ENCODE assay signal across 19 cellular contexts in the genomic region with DNA sequence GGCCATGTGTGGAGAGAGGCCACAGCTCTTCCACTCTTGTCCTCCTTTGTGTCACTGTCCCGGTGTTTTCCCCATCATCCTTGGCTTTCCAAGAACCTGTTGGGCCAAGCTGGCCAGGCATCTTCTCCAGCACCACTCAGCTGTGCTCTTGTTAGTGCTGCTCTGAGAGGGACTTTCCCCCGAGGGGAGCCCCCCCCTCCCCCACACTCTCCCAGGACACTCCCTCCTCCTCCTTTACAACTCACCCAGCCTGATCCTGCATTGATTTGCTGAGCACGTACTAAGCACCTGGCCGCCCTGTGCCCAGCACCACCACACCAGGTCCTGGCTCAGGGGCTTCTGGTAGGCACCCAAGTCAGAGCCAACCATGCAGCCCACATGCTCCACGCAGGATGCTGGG. TPM values are rescaled to one million over a fixed set of nuclear protein-coding genes. Genes with fewer than 3 reads are reported as not detected.
DNase-seq lines count a peak whose midpoint lies in the region; ATAC-seq and TF ChIP-seq lines count a peak whose summit lies in the region.
"Had no signal": no experiment of that assay in that cellular context is flagged by ENCODE, and none has a peak within 500 bp of the region (broad histone marks: within the 10 kb centered on the region; RNA-seq: fewer than 3 reads in every experiment).

No MANE protein-coding gene starts in this region.

- H3K18ac ChIP-seq in IMR-90 (ENCODE audit: low read depth, low read length) = no peak overlapping the region

- CTCF ChIA-PET in activated CD8-positive, alpha-beta T cell treated with anti-CD3 and anti-CD28 coated beads for 36 hours (lab: Charles Lee) = interaction anchor here (1.4 to 2.1 kb wide), 2 partner anchors 27 to 44 kb away, joined by 6 to 9 read pairs; no protein-coding TSS in a partner anchor
- CTCF ChIA-PET in activated CD8-positive, alpha-beta T cell treated with anti-CD3 and anti-CD28 coated beads, Interleukin-2, amount 10 ng/mL, durations not matched to agents 7 days and 5 days (lab: Charles Lee) = interaction anchor here (0.7 to 1.9 kb wide), 4 partner anchors 19 to 44 kb away, joined by 3 to 7 read pairs (median 4); no protein-coding TSS in a partner anchor
- CTCF ChIA-PET in IMR-90 (lab: Yijun Ruan, JAX) = no interaction called here

- H3K4me2 ChIP-seq in IMR-90 (ENCODE audit: low read depth, low read length) = no peak overlapping the region

- POLR2A ChIA-PET in activated CD8-positive, alpha-beta T cell treated with anti-CD3 and anti-CD28 coated beads for 36 hours (lab: Charles Lee) = no interaction called here
- POLR2A ChIA-PET in activated CD8-positive, alpha-beta T cell treated with anti-CD3 and anti-CD28 coated beads, Interleukin-2, amount 10 ng/mL, durations not matched to agents 7 days and 5 days (lab: Charles Lee) = interaction anchor here (0.9 kb wide), 1 partner anchor 10 kb away, joined by 3 read pairs; no protein-coding TSS in a partner anchor
- POLR2A ChIA-PET in IMR-90 (lab: Charles Lee; ENCODE audit: unreplicated experiment) = no interaction called here

- TF ChIP-seq POLR2A in IMR-90 (IDR thresholded peaks at IDR 0.05; ENCODE audit: low read depth, low read length) (no peak), testis (IDR thresholded peaks at IDR 0.05) (no peak)

- H3K36me3 Mint-ChIP-seq in activated CD8-positive, alpha-beta T cell treated with anti-CD3 and anti-CD28 coated beads for 36 hours (ENCODE audit: low read depth) = no peaks in the 10 kb centered on the region
- H3K36me3 Mint-ChIP-seq in activated CD8-positive, alpha-beta T cell treated with anti-CD3 and anti-CD28 coated beads, Interleukin-2, amount 10 ng/mL, durations not matched to agents 7 days and 5 days (ENCODE audit: low read depth) = no peaks in the 10 kb centered on the region
- H3K36me3 Mint-ChIP-seq in stimulated activated memory B cell treated with anti-CD40 and anti-IgM and Interleukin-4, amounts not matched to agents 10 μg/mL and 1 μg/mL and 100 μg/mL, for 72 hours = no peaks in the 10 kb centered on the region
- H3K36me3 Mint-ChIP-seq: T-cell had no signal

- TF ChIP-seq CTCF in activated CD8-positive, alpha-beta T cell treated with anti-CD3 and anti-CD28 coated beads for 36 hours (IDR thresholded peaks at IDR 0.05) = no peak
- TF ChIP-seq CTCF in IMR-90 (conservative IDR thresholded peaks at IDR 0.05; ENCODE audit: low read depth, low read length) (no peak), testis (IDR thresholded peaks at IDR 0.05) (no peak)

- in situ Hi-C loops in IMR-90 (cut with MboI; ENCODE audit: low sequenced_read_pairs) = no loop called here

- H3K4me3 ChIP-seq in IMR-90 (ENCODE audit: insufficient read depth, low read depth, low read length) = no peak overlapping the region
- no peak overlapping the region for H3K4me3 ChIP-seq in testis
- H3K4me3 ChIP-seq: ascending aorta, left ventricle myocardium inferior, upper lobe of right lung had no signal

- H2BK5ac ChIP-seq in IMR-90 (ENCODE audit: low read depth, low read length, poor library complexity, severe bottlenecking) = no peak overlapping the region

- H2AK5ac ChIP-seq in IMR-90 (ENCODE audit: low read depth, low read length) = no peak overlapping the region

- H3K27me3 Mint-ChIP-seq in activated CD8-positive, alpha-beta T cell treated with anti-CD3 and anti-CD28 coated beads for 36 hours = no peaks in the 10 kb centered on the region
- H3K27me3 Mint-ChIP-seq in activated CD8-positive, alpha-beta T cell treated with anti-CD3 and anti-CD28 coated beads, Interleukin-2, amount 10 ng/mL, durations not matched to agents 7 days and 5 days (ENCODE audit: low read depth) = peaks cover 2% of the 10 kb centered on the region
- peaks cover 42% of the 10 kb centered on the region for H3K27me3 Mint-ChIP-seq in stimulated activated memory B cell treated with anti-CD40 and anti-IgM and Interleukin-4, amounts not matched to agents 10 μg/mL and 1 μg/mL and 100 μg/mL, for 72 hours

- no TSS peak for BruUV-seq in IMR-90 (replicated peaks; lab: Mats Ljungman, UMichigan)

- no peak overlapping the region for H3K9ac ChIP-seq in IMR-90 (ENCODE audit: low read depth, low read length)

- WGBS in IMR-90 (ENCODE audit: extremely low coverage in 2 of 2, insufficient read length in 1 of 2), 2 experiments = 100% methylated on average over 1 of the region's 5 CpGs; no CpG with 5 or more reads in 1 of the 2 experiments
- 75 to 80% methylated on average over 4 to 5 of the region's 5 CpGs for WGBS in testis, 2 donors

- H3K23ac ChIP-seq in IMR-90 (ENCODE audit: low read depth, low read length) = no peak overlapping the region

- no peaks in the 10 kb centered on the region for H4K20me1 ChIP-seq in IMR-90 (ENCODE audit: insufficient read depth, low read length)

- peak; percentile 74 for ATAC-seq in activated CD8-positive, alpha-beta T cell treated with anti-CD3 and anti-CD28 coated beads for 36 hours
- ATAC-seq in activated CD8-positive, alpha-beta T cell treated with anti-CD3 and anti-CD28 coated beads, Interleukin-2, amount 10 ng/mL, durations not matched to agents 7 days and 5 days = no peak
- ATAC-seq in IMR-90 (ENCODE audit: low read depth) (no peak), GM18858 (IDR thresholded peaks at IDR 0.05; ENCODE audit: unreplicated experiment) (no peak), HG03460 (IDR thresholded peaks at IDR 0.05; ENCODE audit: unreplicated experiment) (no peak)
- no peak for ATAC-seq in stimulated activated memory B cell treated with anti-CD40 and anti-IgM and Interleukin-4, amounts not matched to agents 10 μg/mL and 1 μg/mL and 100 μg/mL, for 72 hours
- ATAC-seq: T-cell, upper lobe of right lung had no signal

- H3K27me3 ChIP-seq in IMR-90 (ENCODE audit: control insufficient read depth, insufficient read depth, low read length) (peaks cover 29% of the 10 kb centered on the region), testis (no peaks in the 10 kb centered on the region)
- H3K27me3 ChIP-seq: ascending aorta had no signal

- peaks cover 11% of the 10 kb centered on the region for H3K4me1 Mint-ChIP-seq in activated CD8-positive, alpha-beta T cell treated with anti-CD3 and anti-CD28 coated beads for 36 hours (ENCODE audit: low read depth)
- H3K4me1 Mint-ChIP-seq in activated CD8-positive, alpha-beta T cell treated with anti-CD3 and anti-CD28 coated beads, Interleukin-2, amount 10 ng/mL, durations not matched to agents 7 days and 5 days (ENCODE audit: low read depth) = peaks cover 8% of the 10 kb centered on the region
- peaks cover 22% of the 10 kb centered on the region for H3K4me1 Mint-ChIP-seq in stimulated activated memory B cell treated with anti-CD40 and anti-IgM and Interleukin-4, amounts not matched to agents 10 μg/mL and 1 μg/mL and 100 μg/mL, for 72 hours

- H3K4ac ChIP-seq in IMR-90 (ENCODE audit: low read depth, low read length) = no peak overlapping the region

- H3K27ac ChIP-seq in IMR-90 (ENCODE audit: insufficient read depth, low read length) = no peak overlapping the region
- no peak overlapping the region for H3K27ac ChIP-seq in testis
- H3K27ac ChIP-seq: ascending aorta, C4-2B, left ventricle myocardium inferior, upper lobe of right lung, VCaP had no signal

- no peaks in the 10 kb centered on the region for H3K79me1 ChIP-seq in IMR-90 (ENCODE audit: low read depth in 1 of 2, low read length in 2 of 2)

- H3K9me3 ChIP-seq in IMR-90 (ENCODE audit: control insufficient read depth, insufficient read depth, low read length) = no peaks in the 10 kb centered on the region
- H3K9me3 ChIP-seq in testis = no peaks in the 10 kb centered on the region
- H3K9me3 ChIP-seq: ascending aorta, left ventricle myocardium inferior, upper lobe of right lung had no signal

- H3K4me3 Mint-ChIP-seq in activated CD8-positive, alpha-beta T cell treated with anti-CD3 and anti-CD28 coated beads for 36 hours = no peak overlapping the region
- no peak overlapping the region for H3K4me3 Mint-ChIP-seq in activated CD8-positive, alpha-beta T cell treated with anti-CD3 and anti-CD28 coated beads, Interleukin-2, amount 10 ng/mL, durations not matched to agents 7 days and 5 days
- H3K4me3 Mint-ChIP-seq in stimulated activated memory B cell treated with anti-CD40 and anti-IgM and Interleukin-4, amounts not matched to agents 10 μg/mL and 1 μg/mL and 100 μg/mL, for 72 hours = no peak overlapping the region

- no peak overlapping the region for H4K8ac ChIP-seq in IMR-90 (ENCODE audit: low read depth in 2 of 2, low read length in 2 of 2)

- H2AFZ ChIP-seq in IMR-90 (replicated peaks; ENCODE audit: low read length, poor library complexity) = peak overlapping the region; percentile 40

- H3K36me3 ChIP-seq in IMR-90 (ENCODE audit: control insufficient read depth, insufficient read depth, low read length) (no peaks in the 10 kb centered on the region), testis (ENCODE audit: low read depth, missing control alignments) (no peaks in the 10 kb centered on the region)
- H3K36me3 ChIP-seq: ascending aorta, left ventricle myocardium inferior, upper lobe of right lung had no signal

- H4K91ac ChIP-seq in IMR-90 (ENCODE audit: insufficient read depth, low read depth, low read length) = no peak overlapping the region

- no peak overlapping the region for H2BK20ac ChIP-seq in IMR-90 (ENCODE audit: low read depth, low read length)

- peak; percentile 42 for DNase-seq in activated CD8-positive, alpha-beta T cell treated with anti-CD3 and anti-CD28 coated beads for 36 hours
- DNase-seq in activated CD8-positive, alpha-beta T cell treated with anti-CD3 and anti-CD28 coated beads, Interleukin-2, amount 10 ng/mL, durations not matched to agents 7 days and 5 days = no peak
- DNase-seq in IMR-90 (peak; percentile 18), iPS-NIHi11 (ENCODE audit: low spot score) (peak; percentile 52), testis (no peak)
- DNase-seq: activated gamma-delta T cell; left ventricle myocardium inferior; NCI-H345; stimulated activated naive CD4-positive, alpha-beta T cell treated with Interleukin-2 at 50 U/mL for 16 hours; T-cell; upper lobe of right lung had no signal

- no peak overlapping the region for H3K14ac ChIP-seq in IMR-90 (replicated peaks; ENCODE audit: low read depth, low read length)

- dilution Hi-C loops in IMR-90 (cut with HindIII; ENCODE audit: low sequenced_read_pairs, unreplicated experiment) = no loop called here

- no peak overlapping the region for H2AK9ac ChIP-seq in IMR-90 (replicated peaks; ENCODE audit: low read depth, low read length, poor library complexity)

- no peak for TF ChIP-seq RAD21 in IMR-90 (IDR thresholded peaks at IDR 0.05; ENCODE audit: low read length)

- intact Hi-C loops in activated CD8-positive, alpha-beta T cell treated with anti-CD3 and anti-CD28 coated beads for 36 hours (cut with micrococcal nuclease) = no loop called here
- intact Hi-C loops in IMR-90 (cut with micrococcal nuclease) (no loop called here), testis (cut with DNase I; ENCODE audit: low total_unique reads) (no loop called here)

- no peaks in the 10 kb centered on the region for H3K9me3 Mint-ChIP-seq in activated CD8-positive, alpha-beta T cell treated with anti-CD3 and anti-CD28 coated beads for 36 hours
- no peaks in the 10 kb centered on the region for H3K9me3 Mint-ChIP-seq in activated CD8-positive, alpha-beta T cell treated with anti-CD3 and anti-CD28 coated beads, Interleukin-2, amount 10 ng/mL, durations not matched to agents 7 days and 5 days (ENCODE audit: insufficient read depth)
- peaks cover 2% of the 10 kb centered on the region for H3K9me3 Mint-ChIP-seq in stimulated activated memory B cell treated with anti-CD40 and anti-IgM and Interleukin-4, amounts not matched to agents 10 μg/mL and 1 μg/mL and 100 μg/mL, for 72 hours
- H3K9me3 Mint-ChIP-seq: T-cell had no signal

- H2BK15ac ChIP-seq in IMR-90 (ENCODE audit: low read depth, low read length) = no peak overlapping the region

- H3K56ac ChIP-seq in IMR-90 (ENCODE audit: extremely low read depth, insufficient read depth, low read length) = no peak overlapping the region

- no peak overlapping the region for H4K5ac ChIP-seq in IMR-90 (ENCODE audit: low read depth, low read length)

- no peak overlapping the region for H2BK120ac ChIP-seq in IMR-90 (ENCODE audit: low read depth, low read length)

- H3K27ac Mint-ChIP-seq in activated CD8-positive, alpha-beta T cell treated with anti-CD3 and anti-CD28 coated beads for 36 hours = no peak overlapping the region
- H3K27ac Mint-ChIP-seq in activated CD8-positive, alpha-beta T cell treated with anti-CD3 and anti-CD28 coated beads, Interleukin-2, amount 10 ng/mL, durations not matched to agents 7 days and 5 days = no peak overlapping the region
- H3K27ac Mint-ChIP-seq in stimulated activated memory B cell treated with anti-CD40 and anti-IgM and Interleukin-4, amounts not matched to agents 10 μg/mL and 1 μg/mL and 100 μg/mL, for 72 hours = peak overlapping the region; percentile 10
- H3K27ac Mint-ChIP-seq: T-cell had no signal

- H3K9me1 ChIP-seq in IMR-90 (ENCODE audit: insufficient read depth, low read length) = no peaks in the 10 kb centered on the region

- H3K4me1 ChIP-seq in IMR-90 (ENCODE audit: control insufficient read depth, insufficient read depth, low read length) = peaks cover 3% of the 10 kb centered on the region; the same call in 1 of the 2 replicates
- no peaks in the 10 kb centered on the region for H3K4me1 ChIP-seq in testis
- H3K4me1 ChIP-seq: ascending aorta, left ventricle myocardium inferior, upper lobe of right lung had no signal

RNA-seq across cellular contexts. Expression of gene TP53AIP1, which starts 13.2 kb away (rescaled TPM):
- not detected for total RNA-seq in activated CD8-positive, alpha-beta T cell treated with anti-CD3 and anti-CD28 coated beads for 36 hours
- total RNA-seq in activated CD8-positive, alpha-beta T cell treated with anti-CD3 and anti-CD28 coated beads, Interleukin-2, amount 10 ng/mL, durations not matched to agents 7 days and 5 days = not detected
- total RNA-seq in IMR-90 (2012; rRNA removed) (not detected in 2 replicates), testis (1 to 10 TPM in 1 of 2 donors, under 1 TPM in 1; 0.94 to 1.8 TPM)
- polyA plus RNA-seq in IMR-90 (2012; rRNA removed) (not detected in 2 replicates), testis (ENCODE audit: insufficient read depth, low read depth, low replicate concordance) (1.1 TPM)
- polyA plus RNA-seq in IMR-90 (2012; cell fraction: cytosol; rRNA removed) = not detected in 2 replicates
- 0.12 and 0.13 TPM in 2 replicates for polyA plus RNA-seq in IMR-90 (2012; cell fraction: nucleus; rRNA removed; ENCODE audit: low replicate concordance)
- total RNA-seq: ascending aorta, endothelial cell of umbilical vein, left ventricle myocardium inferior, M059J, T-cell, upper lobe of right lung had no signal
- polyA plus RNA-seq: endothelial cell of umbilical vein had no signal

RNA-seq across cellular contexts. Expression of gene KCNJ5, which starts 38.3 kb away (rescaled TPM):
- total RNA-seq in activated CD8-positive, alpha-beta T cell treated with anti-CD3 and anti-CD28 coated beads for 36 hours = not detected
- not detected for total RNA-seq in activated CD8-positive, alpha-beta T cell treated with anti-CD3 and anti-CD28 coated beads, Interleukin-2, amount 10 ng/mL, durations not matched to agents 7 days and 5 days
- total RNA-seq in IMR-90 (2012; rRNA removed) (0.18 TPM in 1 of 2 replicates, not detected in the other), testis (1 to 10 TPM in 1 of 2 donors, under 1 TPM in 1; 0.55 to 1.5 TPM)
- polyA plus RNA-seq in IMR-90 (2012; rRNA removed) (0.07 TPM in 2 replicates), testis (ENCODE audit: insufficient read depth, low read depth, low replicate concordance) (2.1 TPM)
- polyA plus RNA-seq in IMR-90 (2012; cell fraction: cytosol; rRNA removed) = 0.09 and 0.11 TPM in 2 replicates
- 0.05 and 0.06 TPM in 2 replicates for polyA plus RNA-seq in IMR-90 (2012; cell fraction: nucleus; rRNA removed; ENCODE audit: low replicate concordance)
- total RNA-seq: M059J had no signal
- polyA plus RNA-seq: endothelial cell of umbilical vein had no signal

Comparison
In these comparisons a context has a peak if more than half of its experiments do, and no peak if none do; other contexts are left out.
1. DNase-seq: peak in activated CD8-positive, alpha-beta T cell treated with anti-CD3 and anti-CD28 coated beads for 36 hours (single experiment), IMR-90 (single experiment) and iPS-NIHi11 (single experiment); none in activated CD8-positive, alpha-beta T cell treated with anti-CD3 and anti-CD28 coated beads, Interleukin-2, amount 10 ng/mL, durations not matched to agents 7 days and 5 days (single experiment) and testis (single experiment).